In genomic region chr11:73344191-73344607, GRCh38 we compare ENCODE assay signal across 1 cellular context.
TF ChIP-seq lines count a peak whose summit lies in the region.

No MANE protein-coding gene starts in this region.

TF ChIP-seq in Ishikawa, 13 proteins besides CTCF, POLR2A, EP300 and RAD21 (continued from another document):
- no peak for TF ChIP-seq REST (IDR thresholded peaks at IDR 0.05; ENCODE audit: low read depth)
- TF ChIP-seq FOXM1 (IDR thresholded peaks at IDR 0.05; ENCODE audit: borderline replicate concordance, low read depth): peak; percentile 50; the same call in 1 of the 2 replicates
- TF ChIP-seq TEAD4 (IDR thresholded peaks at IDR 0.05): peak; percentile 78
- TF ChIP-seq YY1 (IDR thresholded peaks at IDR 0.05; ENCODE audit: low read depth): peak; percentile 66; the same call in 1 of the 2 replicates
- peak; percentile 88 for TF ChIP-seq ZBTB7A (IDR thresholded peaks at IDR 0.05; ENCODE audit: low read depth)
- TF ChIP-seq, protein P1, sequence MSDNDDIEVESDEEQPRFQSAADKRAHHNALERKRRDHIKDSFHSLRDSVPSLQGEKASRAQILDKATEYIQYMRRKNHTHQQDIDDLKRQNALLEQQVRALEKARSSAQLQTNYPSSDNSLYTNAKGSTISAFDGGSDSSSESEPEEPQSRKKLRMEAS (IDR thresholded peaks at IDR 0.05): peak; percentile 85
- 0 out of 2 replicates have a peak, but pooled peaks have one; percentile 29 for TF ChIP-seq CREB1 (IDR thresholded peaks at IDR 0.05; ENCODE audit: low read depth)
- peak; percentile 97 for TF ChIP-seq EGR1 (IDR thresholded peaks at IDR 0.05)
- TF ChIP-seq TAF1 (IDR thresholded peaks at IDR 0.05; ENCODE audit: low read depth): no peak
- TF ChIP-seq CEBPB (IDR thresholded peaks at IDR 0.05): no peak
- TF ChIP-seq USF1 (IDR thresholded peaks at IDR 0.05): no peak; the same call in 1 of the 2 replicates
